8 cellular contexts compared by ENCODE assay signal in the genomic region with DNA sequence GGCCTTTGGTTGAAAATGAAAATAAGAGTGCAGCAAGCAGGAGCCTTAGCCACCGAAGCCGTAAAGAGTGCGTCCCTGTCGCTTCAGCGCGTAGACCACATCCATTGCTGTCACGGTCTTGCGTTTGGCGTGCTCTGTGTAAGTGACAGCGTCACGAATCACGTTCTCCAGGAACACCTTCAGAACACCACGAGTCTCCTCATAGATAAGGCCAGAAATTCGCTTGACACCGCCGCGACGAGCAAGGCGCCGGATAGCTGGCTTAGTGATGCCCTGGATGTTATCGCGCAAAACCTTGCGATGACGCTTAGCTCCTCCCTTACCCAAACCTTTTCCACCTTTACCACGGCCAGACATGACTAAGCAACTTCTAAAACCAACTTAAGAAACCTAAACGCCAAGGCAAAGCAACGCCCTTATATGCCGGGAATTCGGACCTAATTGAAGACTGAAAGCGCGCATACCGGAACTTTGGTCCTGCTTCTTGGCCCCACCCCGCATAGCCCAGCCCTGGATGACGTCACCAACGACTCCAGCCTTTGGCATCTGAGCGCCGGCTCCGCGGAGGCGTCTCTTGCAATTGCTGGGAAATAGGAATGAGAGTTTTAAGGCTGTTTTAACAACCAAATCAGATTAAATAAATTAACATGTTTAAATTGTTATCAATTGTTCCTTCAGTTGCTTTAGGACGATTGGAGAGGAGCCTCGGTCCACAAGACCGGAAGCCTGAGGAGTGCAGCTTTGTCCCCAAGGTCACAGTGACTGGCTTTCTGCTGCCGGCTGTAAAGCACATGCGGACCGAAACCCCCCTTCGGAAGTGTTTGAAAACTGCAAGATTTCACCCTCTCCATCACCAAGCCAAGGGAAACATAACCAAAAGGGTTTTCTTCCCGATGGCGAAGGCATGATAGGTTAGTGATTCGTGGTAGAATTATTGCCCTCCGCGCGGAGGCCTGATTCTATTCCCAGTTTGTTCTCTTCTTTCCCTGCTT.
A peak's percentile ranks its signal among the peaks of the same experiment; 100 is the strongest.
DNase-seq lines count a peak whose midpoint lies in the region; ATAC-seq and TF ChIP-seq lines count a peak whose summit lies in the region.

No MANE protein-coding gene starts in this region.

- H3K36me3 Mint-ChIP-seq in activated naive CD4-positive, alpha-beta T cell treated with anti-CD3 and anti-CD28 coated beads, Interleukin-2, amount 50 U/mL, for 24 hours, result peaks cover 6% of the 10 kb centered on the region

- under 1% methylated on average over 51 of the region's 53 CpGs for WGBS in suprapubic skin

- H3K9ac ChIP-seq in SK-N-MC (ENCODE audit: insufficient read length), result peak overlapping the region; percentile 95

- no peaks in the 10 kb centered on the region for H3K27me3 ChIP-seq in suprapubic skin

- peaks cover 4% of the 10 kb centered on the region; the same call in 1 of the 2 replicates for H3K9me3 ChIP-seq in SK-N-MC (ENCODE audit: low read depth, low read length)
- no peaks in the 10 kb centered on the region for H3K9me3 ChIP-seq in suprapubic skin

- H3K36me3 ChIP-seq in SK-N-MC (ENCODE audit: insufficient read depth, low read length) (no peaks in the 10 kb centered on the region), suprapubic skin (no peaks in the 10 kb centered on the region)

- H3K4me3 ChIP-seq in NB4 (ENCODE audit: low read depth, low read length), result peak overlapping the region; percentile 82
- H3K4me3 ChIP-seq in SK-N-MC, result peak overlapping the region; percentile 83
- peak overlapping the region; percentile 62 for H3K4me3 ChIP-seq in suprapubic skin

- no peaks in the 10 kb centered on the region for H3K9me3 Mint-ChIP-seq in activated naive CD4-positive, alpha-beta T cell treated with anti-CD3 and anti-CD28 coated beads, Interleukin-2, amount 50 U/mL, for 24 hours

- peaks cover 15% of the 10 kb centered on the region for H3K4me1 ChIP-seq in suprapubic skin

- no peak for TF ChIP-seq CTCF in NB4 (IDR thresholded peaks at IDR 0.05; ENCODE audit: low read depth, low read length)
- no peak for TF ChIP-seq CTCF in suprapubic skin (IDR thresholded peaks at IDR 0.05)

- ATAC-seq in HG02571 (IDR thresholded peaks at IDR 0.05; ENCODE audit: unreplicated experiment), result peak; percentile 78

- H3K4me3 Mint-ChIP-seq in activated naive CD4-positive, alpha-beta T cell treated with anti-CD3 and anti-CD28 coated beads, Interleukin-2, amount 50 U/mL, for 24 hours, result peak overlapping the region; percentile 85

- peak overlapping the region; percentile 100 for H3K27ac Mint-ChIP-seq in activated naive CD4-positive, alpha-beta T cell treated with anti-CD3 and anti-CD28 coated beads, Interleukin-2, amount 50 U/mL, for 24 hours

- peaks cover 28% of the 10 kb centered on the region for H3K4me1 Mint-ChIP-seq in activated naive CD4-positive, alpha-beta T cell treated with anti-CD3 and anti-CD28 coated beads, Interleukin-2, amount 50 U/mL, for 24 hours

- DNase-seq in GM04504 (ENCODE audit: low read depth) (peak; percentile 97), NB4 (ENCODE audit: low read depth) (peak; percentile 100), SK-N-MC (ENCODE audit: low read depth, low spot score) (peak; percentile 99), globus pallidus (ENCODE audit: low spot score) (peak; percentile 96), nucleus accumbens (lab: John Stamatoyannopoulos, UW) (peak; percentile 54 to 96 (median 88)), suprapubic skin (ENCODE audit: low spot score in 2 of 2) (peak; percentile 98)

- peaks cover 2% of the 10 kb centered on the region for H3K27me3 Mint-ChIP-seq in activated naive CD4-positive, alpha-beta T cell treated with anti-CD3 and anti-CD28 coated beads, Interleukin-2, amount 50 U/mL, for 24 hours

- TF ChIP-seq EP300 in suprapubic skin (IDR thresholded peaks at IDR 0.05), result no peak

- peak; percentile 94 for TF ChIP-seq POLR2A in NB4 (IDR thresholded peaks at IDR 0.05; ENCODE audit: extremely low read depth, insufficient read length)
- TF ChIP-seq POLR2A in suprapubic skin (IDR thresholded peaks at IDR 0.05), result peak; percentile 51 to 68

- H3K27ac ChIP-seq in SK-N-MC, result peak overlapping the region; percentile 93
- peak overlapping the region; percentile 95 for H3K27ac ChIP-seq in suprapubic skin

Comparison
In these comparisons a context has a peak if more than half of its experiments do, and no peak if none do; other contexts are left out.
1. Peak in every context shown above with its lines: DNase-seq, ATAC-seq, H3K4me3 ChIP-seq and H3K27ac ChIP-seq.